Comparison of ENCODE assay signal across 32 cellular contexts in the genomic region with DNA sequence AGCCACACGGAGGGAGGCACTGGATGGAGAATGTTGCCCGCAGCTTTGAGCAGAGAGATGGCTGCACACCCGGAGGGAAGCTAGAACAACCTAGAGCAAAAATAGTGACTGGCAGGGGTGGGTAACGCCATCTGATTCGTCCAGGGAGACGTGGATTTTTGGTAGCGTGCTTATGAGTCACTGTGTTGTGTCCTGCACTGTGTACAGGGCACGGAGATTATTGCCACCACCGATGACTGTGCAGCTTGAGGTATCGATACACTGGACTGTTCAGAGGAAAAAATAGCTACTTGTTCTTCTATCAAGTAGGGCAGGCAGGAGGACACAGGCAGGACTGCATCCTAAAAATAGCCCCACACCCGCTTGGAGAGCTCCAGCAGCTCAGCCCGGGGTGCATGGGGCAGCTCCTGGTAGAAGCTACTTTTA. TPM values are rescaled to one million over a fixed set of nuclear protein-coding genes. Genes with fewer than 3 reads are reported as not detected.
DNase-seq lines count a peak whose midpoint lies in the region; ATAC-seq, FAIRE-seq and TF ChIP-seq lines count a peak whose summit lies in the region.
"Had no signal": no experiment of that assay in that cellular context is flagged by ENCODE, and none has a peak within 500 bp of the region (broad histone marks: within the 10 kb centered on the region; RNA-seq: fewer than 3 reads in every experiment).

No MANE protein-coding gene starts in this region.

- H3K9ac ChIP-seq in neuronal stem cell (ENCODE audit: low read depth, low read length, poor library complexity) = no peak overlapping the region
- no peak overlapping the region for H3K9ac ChIP-seq in mammary epithelial cell (ENCODE audit: insufficient read depth, low read length)

- H3K23ac ChIP-seq in neuronal stem cell (ENCODE audit: low read depth, low read length, poor library complexity) = no peak overlapping the region

- no peak overlapping the region for H4K91ac ChIP-seq in neuronal stem cell (ENCODE audit: low read depth, low read length, poor library complexity)

- no peak for ATAC-seq in HG03439 (IDR thresholded peaks at IDR 0.05; ENCODE audit: unreplicated experiment)
- ATAC-seq: GM23338; mucosa of descending colon; Panc1; stimulated activated naive CD8-positive, alpha-beta T cell treated with anti-CD3 and anti-CD28 coated beads, Interleukin-15, amount 100 ng/mL, for 72 hours had no signal

- dilution Hi-C loops in mammary epithelial cell (cut with HindIII; ENCODE audit: low sequenced_read_pairs) = no loop called here

- H2BK12ac ChIP-seq in neuronal stem cell (ENCODE audit: low read length) = no peak overlapping the region

- no peak overlapping the region for H2BK15ac ChIP-seq in neuronal stem cell (ENCODE audit: low read length)

- H3K4me3 ChIP-seq in neuronal stem cell (ENCODE audit: low read length in 2 of 2) = no peak overlapping the region
- no peak overlapping the region for H3K4me3 ChIP-seq in mammary epithelial cell (replicated peaks in 1 of 3; ENCODE audit: insufficient read depth in 1 of 3, low read depth in 2 of 3, low read length in 3 of 3)
- no peak overlapping the region for H3K4me3 ChIP-seq in small intestine (ENCODE audit: low read depth in 1 of 2, low read length in 2 of 2)
- H3K4me3 ChIP-seq: GM23338, mucosa of descending colon, tibial nerve had no signal

- H2BK120ac ChIP-seq in neuronal stem cell (ENCODE audit: low read depth, low read length) = no peak overlapping the region

- H3K27me3 ChIP-seq in neuronal stem cell (ENCODE audit: control insufficient read depth in 3 of 3, insufficient read depth in 3 of 3, low read depth in 1 of 3, low read length in 3 of 3) (peaks cover 0 to 71% (median 5%) of the 10 kb centered on the region in 3 experiments), mammary epithelial cell (ENCODE audit: insufficient read depth, low read length) (peaks cover 10% of the 10 kb centered on the region), small intestine (ENCODE audit: control insufficient read depth in 2 of 2, insufficient read depth in 2 of 2, low read length in 2 of 2) (peaks cover 0 to 14% of the 10 kb centered on the region in 2 donors)
- H3K27me3 ChIP-seq: BE2C had no signal

- CTCF ChIA-PET in mammary epithelial cell (lab: Charles Lee; ENCODE audit: low non-redundant PET) = no interaction called here

- H3K14ac ChIP-seq in neuronal stem cell (ENCODE audit: low read length) = no peak overlapping the region

- H3K27ac ChIP-seq in neuronal stem cell (replicated peaks; ENCODE audit: low read length) (no peak overlapping the region), mammary epithelial cell (ENCODE audit: insufficient read depth, low read depth, low read length) (no peak overlapping the region), small intestine (ENCODE audit: low read depth in 1 of 2, low read length in 1 of 2) (no peak overlapping the region)
- H3K27ac ChIP-seq: tibial nerve had no signal

- no peak overlapping the region for H2BK5ac ChIP-seq in neuronal stem cell (ENCODE audit: low read length)

- no peak overlapping the region for H4K8ac ChIP-seq in neuronal stem cell (ENCODE audit: low read depth, low read length)

- H3K4me1 ChIP-seq in neuronal stem cell (ENCODE audit: control insufficient read depth in 2 of 2, insufficient read depth in 1 of 2, low read depth in 1 of 2, low read length in 2 of 2) (peaks cover 0 to 7% of the 10 kb centered on the region in 2 donors), mammary epithelial cell (ENCODE audit: insufficient read depth, low read length) (no peaks in the 10 kb centered on the region), small intestine (ENCODE audit: control insufficient read depth in 2 of 2, insufficient read depth in 1 of 2, low read depth in 1 of 2, low read length in 1 of 2) (no peaks in the 10 kb centered on the region)

- BruUV-seq in mammary epithelial cell (replicated peaks; lab: Mats Ljungman, UMichigan) = no TSS peak

- H3K36me3 ChIP-seq in neuronal stem cell (replicated peaks in 1 of 2; ENCODE audit: control insufficient read depth in 2 of 2, insufficient read depth in 2 of 2, low read length in 2 of 2) (peaks cover 0 to 3% of the 10 kb centered on the region in 2 donors), mammary epithelial cell (ENCODE audit: insufficient read depth, low read length) (no peaks in the 10 kb centered on the region), small intestine (ENCODE audit: control insufficient read depth in 2 of 2, insufficient read depth in 2 of 2, low read length in 2 of 2) (no peaks in the 10 kb centered on the region)
- H3K36me3 ChIP-seq: tibial nerve had no signal

- H3K4me2 ChIP-seq in neuronal stem cell (ENCODE audit: insufficient read depth, low read length, poor library complexity, severe bottlenecking) = no peak overlapping the region
- H3K4me2 ChIP-seq in mammary epithelial cell (ENCODE audit: insufficient read depth, low read depth, low read length) = no peak overlapping the region
- H3K4me2 ChIP-seq: GM23338 had no signal

- H3K4ac ChIP-seq in neuronal stem cell (ENCODE audit: low read length) = no peak overlapping the region

- H4K20me1 ChIP-seq in mammary epithelial cell (ENCODE audit: insufficient read depth, low read length) = no peaks in the 10 kb centered on the region

- peak; percentile 38 for DNase-seq in RPMI7951 (ENCODE audit: low read depth)
- peak; percentile 79 for DNase-seq in cardiac septum (ENCODE audit: low spot score)
- DNase-seq in neuronal stem cell (ENCODE audit: low spot score) = no peak
- no peak for DNase-seq in urothelium cell line (ENCODE audit: low spot score)
- DNase-seq in mammary epithelial cell = no peak
- no peak for DNase-seq in small intestine
- DNase-seq: activated CD4-positive, alpha-beta memory T cell treated with anti-CD3 and anti-CD28 coated beads, Interleukin-2, amount 10 ng/mL, durations not matched to agents 7 days and 5 days; activated CD8-positive, alpha-beta memory T cell treated with anti-CD3 and anti-CD28 coated beads, Interleukin-2, amount 50 U/mL, for 48 hours; activated naive CD4-positive, alpha-beta T cell treated with anti-CD3 and anti-CD28 coated beads, Interleukin-2, amount 50 U/mL, for 16 hours; amniotic stem cell; BE2C; CD8-positive, alpha-beta memory T cell; DMS 273 treated with DMSO at 0.1 percent for 48 hours; mucosa of descending colon; NCI-H1105 treated with DMSO at 0.1 percent for 48 hours; NCI-H187 treated with DMSO at 0.1 percent for 48 hours; NCI-H2171 treated with DMSO at 0.1 percent for 48 hours; NCI-H510A treated with DMSO at 0.1 percent for 48 hours; NK-92 treated with Interleukin-12 subunit alpha and Interleukin-12 subunit beta, amount 100 ng/mL, for 24 hours; SIG-M5; stimulated activated CD4-positive, alpha-beta T cell treated with anti-CD3 and anti-CD28 coated beads, Interleukin-12 subunit alpha, Interleukin-12 subunit beta, amount 100 ng/mL, for 4 hours; stimulated activated CD4-positive, alpha-beta T cell treated with anti-CD3 and anti-CD28 coated beads, Interleukin-2, amount 100 ng/mL, for 48 hours; stimulated activated naive CD8-positive, alpha-beta T cell treated with anti-CD3 and anti-CD28 coated beads, Interleukin-15, amount 100 ng/mL, for 72 hours had no signal

- no CpG with 5 or more reads among the region's 12 CpGs for WGBS in neuronal stem cell (ENCODE audit: extremely low coverage in 2 of 2, insufficient read length in 2 of 2, insufficient replicate concordance in 1 of 2), 2 donors
- WGBS in mammary epithelial cell (ENCODE audit: low coverage, missing lambda C conversion rate) = 61% methylated on average over 10 of the region's 12 CpGs
- WGBS in small intestine, 3 donors = 65 to 79% (median 70%) methylated on average over 12 of the region's 12 CpGs

- H3K18ac ChIP-seq in neuronal stem cell (ENCODE audit: low read length) = peak overlapping the region; percentile 52

- no peaks in the 10 kb centered on the region for H3K79me1 ChIP-seq in neuronal stem cell (ENCODE audit: low read depth, low read length)

- in situ Hi-C loops in mammary epithelial cell (cut with MboI; ENCODE audit: low sequenced_read_pairs in 2 of 2) = no loop called here

- FAIRE-seq in urothelium cell line (lab: Jason Lieb, UNC) (peak; percentile 89), small intestine (lab: Jason Lieb, UNC) (no peak)
- FAIRE-seq: GM18507, GM19239, keratinocyte had no signal

- H3K9me3 ChIP-seq in neuronal stem cell (replicated peaks in 1 of 2; ENCODE audit: control insufficient read depth in 2 of 2, insufficient read depth in 1 of 2, low read depth in 1 of 2, low read length in 2 of 2) (no peaks in the 10 kb centered on the region), mammary epithelial cell (replicated peaks; ENCODE audit: insufficient read depth, low read length) (no peaks in the 10 kb centered on the region), small intestine (ENCODE audit: control insufficient read depth, low read depth) (no peaks in the 10 kb centered on the region)
- H3K9me3 ChIP-seq: BE2C, mucosa of descending colon, tibial nerve had no signal

- H2AFZ ChIP-seq in neuronal stem cell (ENCODE audit: low read length) = no peak overlapping the region
- H2AFZ ChIP-seq in mammary epithelial cell (ENCODE audit: low read depth, low read length) = no peak overlapping the region
- H2AFZ ChIP-seq: GM23338 had no signal

- intact Hi-C loops in cardiac septum (cut with DNase I) = loop anchor here (5.0 kb wide), 1 partner anchor 258 kb away; a partner anchor contains a TSS
- intact Hi-C loops in mammary epithelial cell (cut with micrococcal nuclease) = no loop called here

- no peak overlapping the region for H2AK5ac ChIP-seq in neuronal stem cell (ENCODE audit: low read depth, low read length)

- no peaks in the 10 kb centered on the region for H3K79me2 ChIP-seq in mammary epithelial cell (ENCODE audit: insufficient read depth, low read length)

- no peak for TF ChIP-seq CTCF in mammary epithelial cell (conservative IDR thresholded peaks at IDR 0.05 in 1 of 2, IDR thresholded peaks at IDR 0.05 in 1 of 2; ENCODE audit: extremely low read depth in 1 of 2, insufficient read depth in 1 of 2, low read depth in 1 of 2, low read length in 2 of 2)

RNA-seq across cellular contexts. Expression of a gene that starts 6.0 kb away (rescaled TPM):
- total RNA-seq in RPMI7951 (2014; rRNA removed; shearing (Covaris generic)) = 0.24 and 0.49 TPM in 2 replicates
- 13.1 TPM for total RNA-seq in cardiac septum
- polyA plus RNA-seq in neuronal stem cell (2013, experiment 1 of 2) = 2.3 TPM
- polyA plus RNA-seq in neuronal stem cell (2013, experiment 2 of 2) = 2.4 TPM
- total RNA-seq in mammary epithelial cell = 1 to 10 TPM in 1 of 2 donors, not detected in 1; 1.0 TPM
- polyA plus RNA-seq in mammary epithelial cell = 0.01 TPM
- not detected for polyA minus RNA-seq in mammary epithelial cell
- under 1 TPM in 2 of 3 donors, not detected in 1; 0.27 to 0.45 TPM for polyA plus RNA-seq in small intestine
- total RNA-seq: CD8-positive, alpha-beta memory T cell; HT1080; T-helper 2 cell treated with Interferon-gamma antibody and Interleukin-4, amounts not matched to agents 100 ng/mL and 5 ng/mL, for 36 hours had no signal
- polyA plus RNA-seq: CD8-positive, alpha-beta memory T cell; keratinocyte had no signal

Comparison
In these comparisons a context has a peak if more than half of its experiments do, and no peak if none do; other contexts are left out.
1. DNase-seq: peak in RPMI7951 (single experiment) and cardiac septum (single experiment); none in neuronal stem cell (single experiment), urothelium cell line (single experiment), mammary epithelial cell (single experiment) and small intestine (single experiment).